Comparison of ENCODE assay signal across 11 cellular contexts in the genomic region with DNA sequence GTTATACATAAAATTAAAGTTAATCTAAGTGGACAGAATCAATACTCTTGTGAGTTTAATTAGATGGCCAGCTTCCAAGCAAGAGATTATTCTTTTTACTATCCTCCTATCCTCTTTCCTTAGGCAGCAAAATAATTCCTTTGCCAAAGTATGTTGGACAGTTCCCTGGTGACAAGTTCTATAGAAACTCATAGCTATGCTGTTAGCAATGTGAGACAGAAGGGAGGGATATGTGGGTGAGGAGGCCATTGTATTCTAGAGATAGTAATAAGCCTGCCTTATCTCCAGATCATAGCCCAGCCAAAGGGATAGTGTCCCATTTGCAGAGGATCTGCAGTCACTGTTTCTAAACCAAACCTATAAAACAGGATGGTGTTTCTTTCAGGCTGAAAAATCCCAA.
"Had no signal": no experiment of that assay in that cellular context is flagged by ENCODE, and none has a peak within 500 bp of the region (broad histone marks: within the 10 kb centered on the region; RNA-seq: fewer than 3 reads in every experiment).

No MANE protein-coding gene starts in this region.

- H3K27me3 ChIP-seq: right atrium auricular region, stomach had no signal

- H3K27ac ChIP-seq: epithelial cell of prostate, skin epidermis, stomach had no signal

- DNase-seq: activated CD4-positive, alpha-beta memory T cell treated with anti-CD3 and anti-CD28 coated beads, Interleukin-2, amount 10 ng/mL, durations not matched to agents 7 days and 5 days; activated CD4-positive, alpha-beta T cell treated with anti-CD3 and anti-CD28 coated beads for 36 hours; effector memory CD4-positive, alpha-beta T cell; hippocampal formation; naive thymus-derived CD4-positive, alpha-beta T cell; stomach; T-helper 9 cell had no signal

- H3K4me3 ChIP-seq: lung, right atrium auricular region, skin epidermis, stomach had no signal

- H3K36me3 ChIP-seq: right atrium auricular region, stomach had no signal
